ENCODE assay signal across 8 cellular contexts in genomic region chr5:59040007-59040803, GRCh38.
A peak's percentile ranks its signal among the peaks of the same experiment; 100 is the strongest.
DNase-seq lines count a peak whose midpoint lies in the region; ATAC-seq lines count a peak whose summit lies in the region.

No MANE protein-coding gene starts in this region.

- intact Hi-C loops in activated T-helper 1 cell treated with anti-CD3 and anti-CD28 coated beads, Interleukin-12 subunit alpha, Interleukin-12 subunit beta, Interleukin-2, Interleukin-4 antibody, amounts not matched to agents 30 ng/mL and 10 ng/mL and 1 ng/mL, durations not matched to agents 14 hours and 24 hours and 36 hours (cut with micrococcal nuclease), result no loop called here

- peak overlapping the region; percentile 66 for H3K4me3 ChIP-seq in iPS-11a (ENCODE audit: low read depth, low read length)

- no peaks in the 10 kb centered on the region for H3K9me3 Mint-ChIP-seq in activated T-helper 1 cell treated with anti-CD3 and anti-CD28 coated beads, Interleukin-12 subunit alpha, Interleukin-12 subunit beta, Interleukin-2, Interleukin-4 antibody, amounts not matched to agents 30 ng/mL and 10 ng/mL and 1 ng/mL, durations not matched to agents 14 hours and 24 hours and 36 hours
- H3K9me3 Mint-ChIP-seq in stimulated activated naive CD8-positive, alpha-beta T cell treated with anti-CD3 and anti-CD28 coated beads, Interleukin-15, amount 100 ng/mL, for 72 hours, result no peaks in the 10 kb centered on the region

- peaks cover 53% of the 10 kb centered on the region for H3K4me1 Mint-ChIP-seq in activated T-helper 1 cell treated with anti-CD3 and anti-CD28 coated beads, Interleukin-12 subunit alpha, Interleukin-12 subunit beta, Interleukin-2, Interleukin-4 antibody, amounts not matched to agents 30 ng/mL and 10 ng/mL and 1 ng/mL, durations not matched to agents 14 hours and 24 hours and 36 hours (ENCODE audit: low read depth)
- H3K4me1 Mint-ChIP-seq in stimulated activated naive CD8-positive, alpha-beta T cell treated with anti-CD3 and anti-CD28 coated beads, Interleukin-15, amount 100 ng/mL, for 72 hours, result peaks cover 25% of the 10 kb centered on the region

- H3K4me3 Mint-ChIP-seq in activated T-helper 1 cell treated with anti-CD3 and anti-CD28 coated beads, Interleukin-12 subunit alpha, Interleukin-12 subunit beta, Interleukin-2, Interleukin-4 antibody, amounts not matched to agents 30 ng/mL and 10 ng/mL and 1 ng/mL, durations not matched to agents 14 hours and 24 hours and 36 hours, result peak overlapping the region; percentile 89
- peak overlapping the region; percentile 85 to 96 for H3K4me3 Mint-ChIP-seq in stimulated activated naive CD8-positive, alpha-beta T cell treated with anti-CD3 and anti-CD28 coated beads, Interleukin-15, amount 100 ng/mL, for 72 hours

- no peaks in the 10 kb centered on the region for H3K27me3 Mint-ChIP-seq in activated T-helper 1 cell treated with anti-CD3 and anti-CD28 coated beads, Interleukin-12 subunit alpha, Interleukin-12 subunit beta, Interleukin-2, Interleukin-4 antibody, amounts not matched to agents 30 ng/mL and 10 ng/mL and 1 ng/mL, durations not matched to agents 14 hours and 24 hours and 36 hours (ENCODE audit: insufficient read depth)
- H3K27me3 Mint-ChIP-seq in stimulated activated naive CD8-positive, alpha-beta T cell treated with anti-CD3 and anti-CD28 coated beads, Interleukin-15, amount 100 ng/mL, for 72 hours, result no peaks in the 10 kb centered on the region

- H3K36me3 Mint-ChIP-seq in activated T-helper 1 cell treated with anti-CD3 and anti-CD28 coated beads, Interleukin-12 subunit alpha, Interleukin-12 subunit beta, Interleukin-2, Interleukin-4 antibody, amounts not matched to agents 30 ng/mL and 10 ng/mL and 1 ng/mL, durations not matched to agents 14 hours and 24 hours and 36 hours (ENCODE audit: low read depth), result peaks cover 20% of the 10 kb centered on the region

- ATAC-seq in stimulated activated naive CD8-positive, alpha-beta T cell treated with anti-CD3 and anti-CD28 coated beads, Interleukin-15, amount 100 ng/mL, for 72 hours, result no peak

- DNase-seq in NOMO-1 (lab: John Stamatoyannopoulos, UW; ENCODE audit: unreplicated experiment in 2 of 2) (peak; percentile 20 to 34), NOMO-1 treated with dmso at 0.1 percent for 144 hours (lab: John Stamatoyannopoulos, UW; ENCODE audit: unreplicated experiment) (no peak), epidermal melanocyte (ENCODE audit: insufficient read length, low spot score) (no peak), NCI-H1048 (lab: John Stamatoyannopoulos, UW) (no peak)
- no peak for DNase-seq in activated T-helper 1 cell treated with anti-CD3 and anti-CD28 coated beads, Interleukin-12 subunit alpha, Interleukin-12 subunit beta, Interleukin-2, Interleukin-4 antibody, amounts not matched to agents 30 ng/mL and 10 ng/mL and 1 ng/mL, durations not matched to agents 14 hours and 24 hours and 36 hours (ENCODE audit: low spot score)
- no peak for DNase-seq in stimulated activated naive CD8-positive, alpha-beta T cell treated with anti-CD3 and anti-CD28 coated beads, Interleukin-15, amount 100 ng/mL, for 72 hours
- DNase-seq in activated CD4-positive, CD25-positive, alpha-beta regulatory T cell (lab: John Stamatoyannopoulos, UW), result no peak

- peak overlapping the region; percentile 99 for H3K27ac Mint-ChIP-seq in activated T-helper 1 cell treated with anti-CD3 and anti-CD28 coated beads, Interleukin-12 subunit alpha, Interleukin-12 subunit beta, Interleukin-2, Interleukin-4 antibody, amounts not matched to agents 30 ng/mL and 10 ng/mL and 1 ng/mL, durations not matched to agents 14 hours and 24 hours and 36 hours
- H3K27ac Mint-ChIP-seq in stimulated activated naive CD8-positive, alpha-beta T cell treated with anti-CD3 and anti-CD28 coated beads, Interleukin-15, amount 100 ng/mL, for 72 hours, result peak overlapping the region; percentile 86 to 98

Comparison
In these comparisons a context has a peak if more than half of its experiments do, and no peak if none do; other contexts are left out.
1. DNase-seq: peak in NOMO-1 (2 of 2); none in NOMO-1 treated with dmso at 0.1 percent for 144 hours (single experiment), activated T-helper 1 cell treated with anti-CD3 and anti-CD28 coated beads, Interleukin-12 subunit alpha, Interleukin-12 subunit beta, Interleukin-2, Interleukin-4 antibody, amounts not matched to agents 30 ng/mL and 10 ng/mL and 1 ng/mL, durations not matched to agents 14 hours and 24 hours and 36 hours (single experiment), stimulated activated naive CD8-positive, alpha-beta T cell treated with anti-CD3 and anti-CD28 coated beads, Interleukin-15, amount 100 ng/mL, for 72 hours (0 of 2), epidermal melanocyte (single experiment), NCI-H1048 (single experiment) and activated CD4-positive, CD25-positive, alpha-beta regulatory T cell (0 of 4).